2 cellular contexts compared by ENCODE assay signal in genomic region chr2:20030224-20030623, GRCh38.
A peak's percentile ranks its signal among the peaks of the same experiment; 100 is the strongest.
TF ChIP-seq lines count a peak whose summit lies in the region.

No MANE protein-coding gene starts in this region.

TF ChIP-seq in A549, 52 proteins besides CTCF, POLR2A, EP300 and RAD21:
- TF ChIP-seq JUN (IDR thresholded peaks at IDR 0.05): no peak
- TF ChIP-seq BHLHE40 (IDR thresholded peaks at IDR 0.05; ENCODE audit: low read depth, low read length): no peak
- TF ChIP-seq CEBPB (IDR thresholded peaks at IDR 0.05): peak; percentile 26 to 39; a peak in 2 of 4 replicates

TF ChIP-seq in K562, 482 proteins besides CTCF, POLR2A, EP300 and RAD21:
- TF ChIP-seq CEBPB (tag; IDR thresholded peaks at IDR 0.05): peak; percentile 93
- TF ChIP-seq, protein P1, sequence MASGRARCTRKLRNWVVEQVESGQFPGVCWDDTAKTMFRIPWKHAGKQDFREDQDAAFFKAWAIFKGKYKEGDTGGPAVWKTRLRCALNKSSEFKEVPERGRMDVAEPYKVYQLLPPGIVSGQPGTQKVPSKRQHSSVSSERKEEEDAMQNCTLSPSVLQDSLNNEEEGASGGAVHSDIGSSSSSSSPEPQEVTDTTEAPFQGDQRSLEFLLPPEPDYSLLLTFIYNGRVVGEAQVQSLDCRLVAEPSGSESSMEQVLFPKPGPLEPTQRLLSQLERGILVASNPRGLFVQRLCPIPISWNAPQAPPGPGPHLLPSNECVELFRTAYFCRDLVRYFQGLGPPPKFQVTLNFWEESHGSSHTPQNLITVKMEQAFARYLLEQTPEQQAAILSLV (tag; IDR thresholded peaks at IDR 0.05): peak; percentile 25; the same call in 1 of the 2 replicates
- no peak for TF ChIP-seq EP400 (IDR thresholded peaks at IDR 0.05)
- TF ChIP-seq HNRNPK (IDR thresholded peaks at IDR 0.05; ENCODE audit: low read depth, low read length, poor library complexity, severe bottlenecking): no peak
- TF ChIP-seq TRIM24 (IDR thresholded peaks at IDR 0.05): 0 out of 4 replicates have a peak, but pooled peaks of 1 of the 2 experiments have one; percentile 8
- peak; percentile 44; the same call in 1 of the 2 replicates for TF ChIP-seq CHD2 (IDR thresholded peaks at IDR 0.05; ENCODE audit: low read depth, low read length)
- TF ChIP-seq, protein P2, sequence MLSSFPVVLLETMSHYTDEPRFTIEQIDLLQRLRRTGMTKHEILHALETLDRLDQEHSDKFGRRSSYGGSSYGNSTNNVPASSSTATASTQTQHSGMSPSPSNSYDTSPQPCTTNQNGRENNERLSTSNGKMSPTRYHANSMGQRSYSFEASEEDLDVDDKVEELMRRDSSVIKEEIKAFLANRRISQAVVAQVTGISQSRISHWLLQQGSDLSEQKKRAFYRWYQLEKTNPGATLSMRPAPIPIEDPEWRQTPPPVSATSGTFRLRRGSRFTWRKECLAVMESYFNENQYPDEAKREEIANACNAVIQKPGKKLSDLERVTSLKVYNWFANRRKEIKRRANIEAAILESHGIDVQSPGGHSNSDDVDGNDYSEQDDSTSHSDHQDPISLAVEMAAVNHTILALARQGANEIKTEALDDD (IDR thresholded peaks at IDR 0.05): no peak
- peak; percentile 56; the same call in 1 of the 2 replicates for TF ChIP-seq CEBPG (CRISPR knock-in tag; IDR thresholded peaks at IDR 0.05)
- peak; percentile 66 to 68 for TF ChIP-seq CEBPG (tag; conservative IDR thresholded peaks at IDR 0.05 in 1 of 2, IDR thresholded peaks at IDR 0.05 in 1 of 2)
- TF ChIP-seq SRSF9 (IDR thresholded peaks at IDR 0.05; ENCODE audit: borderline replicate concordance, low read depth, low read length): no peak
- no peak for TF ChIP-seq YY1 (IDR thresholded peaks at IDR 0.05; ENCODE audit: borderline replicate concordance in 1 of 3, control insufficient read depth in 1 of 3, extremely low read depth in 1 of 3, insufficient read depth in 3 of 3, insufficient read length in 1 of 3, insufficient replicate concordance in 2 of 3, low read depth in 1 of 3, low read length in 2 of 3)
